In the genomic region with DNA sequence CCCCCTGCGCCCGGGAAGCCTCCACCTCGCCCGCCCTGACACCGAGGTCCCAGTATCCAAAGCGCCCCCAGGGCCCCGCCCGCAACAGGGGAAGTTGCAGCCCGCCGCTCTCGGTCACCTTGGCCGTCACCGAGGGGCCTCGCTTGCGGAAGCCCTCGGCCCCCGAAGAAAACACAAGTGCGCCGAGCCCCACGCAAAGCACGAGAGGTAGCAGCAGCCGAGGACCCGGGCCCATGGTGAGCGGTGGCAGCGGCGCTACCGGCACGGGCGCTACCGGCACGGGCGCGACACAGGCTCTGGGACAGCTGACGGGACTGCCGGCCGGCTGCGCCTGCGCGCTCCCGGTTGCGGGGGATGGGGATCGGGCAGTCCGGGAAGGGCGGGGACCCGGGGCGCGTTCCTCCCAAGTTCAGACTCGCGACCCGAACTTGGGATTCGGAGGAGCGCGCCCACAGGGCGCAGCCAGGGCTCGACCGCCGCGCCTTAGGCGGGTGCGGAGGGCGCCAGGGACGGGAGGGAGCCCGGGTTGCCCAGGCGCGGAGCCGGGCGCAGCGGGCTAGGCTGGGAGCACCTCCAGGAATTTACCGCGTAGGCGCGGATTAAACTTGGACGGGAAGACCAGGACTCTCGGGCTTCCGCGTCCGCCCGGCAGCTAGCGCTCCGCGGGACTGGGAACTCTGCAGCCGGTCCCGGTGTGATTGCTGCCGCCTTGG, we compare ENCODE assay signal across 8 cellular contexts. TPM values are rescaled to one million over a fixed set of nuclear protein-coding genes. Genes with fewer than 3 reads are reported as not detected.
DNase-seq lines count a peak whose midpoint lies in the region; ATAC-seq and TF ChIP-seq lines count a peak whose summit lies in the region.

PPIC (minus strand) TSS at position 335 of the 713 bp plus-strand sequence; CDS start at position 235, 100 bp downstream.

- peak within 1 kb of the TSS; percentile 60 to 67 for H3K9ac ChIP-seq in duodenal mucosa (ENCODE audit: low read depth in 1 of 2, low read length in 2 of 2)

- H3K4me1 ChIP-seq in DOHH2 (ENCODE audit: control insufficient read depth, low read length) (no peaks in the 10 kb centered on the region), duodenal mucosa (ENCODE audit: control insufficient read depth in 1 of 2, insufficient read depth in 2 of 2, low read length in 2 of 2) (peaks cover 4 to 13% of the 10 kb centered on the region in 2 donors)

- no peaks in the 10 kb centered on the region for H3K36me3 Mint-ChIP-seq in stimulated activated memory B cell treated with anti-CD40 and anti-IgM and Interleukin-4, amounts not matched to agents 10 μg/mL and 1 μg/mL and 100 μg/mL, for 72 hours

- peaks cover 20% of the 10 kb centered on the region for H3K4me1 Mint-ChIP-seq in stimulated activated memory B cell treated with anti-CD40 and anti-IgM and Interleukin-4, amounts not matched to agents 10 μg/mL and 1 μg/mL and 100 μg/mL, for 72 hours

- H3K27ac ChIP-seq in DOHH2 (ENCODE audit: low read depth, low read length) (no peak within 1 kb of the TSS), duodenal mucosa (ENCODE audit: low read depth, low read length) (peak within 1 kb of the TSS; percentile 86)

- H3K9me3 Mint-ChIP-seq in stimulated activated memory B cell treated with anti-CD40 and anti-IgM and Interleukin-4, amounts not matched to agents 10 μg/mL and 1 μg/mL and 100 μg/mL, for 72 hours, result no peaks in the 10 kb centered on the region

- H3F3A ChIP-seq in DOHH2 (ENCODE audit: control insufficient read depth, insufficient read depth), result no peaks in the 10 kb centered on the region

- H3K36me3 ChIP-seq in DOHH2 (ENCODE audit: control insufficient read depth, low read length) (no peaks in the 10 kb centered on the region), duodenal mucosa (ENCODE audit: control insufficient read depth in 1 of 2, insufficient read depth in 2 of 2, low read length in 2 of 2) (no peaks in the 10 kb centered on the region)

- DNase-seq in HPDE6-E6E7 (ENCODE audit: extremely low spot score), result peak; percentile 87
- peak; percentile 96 for DNase-seq in left lobe of liver (ENCODE audit: low spot score)
- no peak for DNase-seq in activated effector memory CD4-positive, alpha-beta T cell treated with Interleukin-2 at 50 U/mL for 16 hours

- no peaks in the 10 kb centered on the region for H3K79me2 ChIP-seq in DOHH2 (ENCODE audit: control insufficient read depth, low read length)

- no peaks in the 10 kb centered on the region for H3K9me2 ChIP-seq in DOHH2 (replicated peaks; ENCODE audit: control insufficient read depth, low read length)

- peaks cover 74% of the 10 kb centered on the region for H3K27me3 Mint-ChIP-seq in stimulated activated memory B cell treated with anti-CD40 and anti-IgM and Interleukin-4, amounts not matched to agents 10 μg/mL and 1 μg/mL and 100 μg/mL, for 72 hours

- peak within 1 kb of the TSS; percentile 21; the same call in 1 of the 2 replicates for H3K4me2 ChIP-seq in DOHH2 (ENCODE audit: low read length)

- H3K27me3 ChIP-seq in DOHH2 (ENCODE audit: control insufficient read depth, low read length) (peaks cover 23% of the 10 kb centered on the region), duodenal mucosa (ENCODE audit: control insufficient read depth in 1 of 2, insufficient read depth in 2 of 2, low read length in 2 of 2) (peaks cover 0 to 4% of the 10 kb centered on the region in 2 donors)

- no peak for TF ChIP-seq CTCF in DOHH2 (IDR thresholded peaks at IDR 0.05; ENCODE audit: low read depth, low read length, poor library complexity, severe bottlenecking)

- H3K9me3 ChIP-seq in DOHH2 (ENCODE audit: control insufficient read depth, insufficient read depth, low read length) (0 out of 2 replicates have a peak, but pooled peaks cover 4% of the 10 kb centered on the region), duodenal mucosa (ENCODE audit: control insufficient read depth in 1 of 2, low read length in 2 of 2) (no peaks in the 10 kb centered on the region)

- peak within 1 kb of the TSS; percentile 84 for H3K4me3 Mint-ChIP-seq in stimulated activated memory B cell treated with anti-CD40 and anti-IgM and Interleukin-4, amounts not matched to agents 10 μg/mL and 1 μg/mL and 100 μg/mL, for 72 hours

- no peak within 1 kb of the TSS for H3K27ac Mint-ChIP-seq in stimulated activated memory B cell treated with anti-CD40 and anti-IgM and Interleukin-4, amounts not matched to agents 10 μg/mL and 1 μg/mL and 100 μg/mL, for 72 hours

- H3K4me3 ChIP-seq in DOHH2 (ENCODE audit: low read length) (peak within 1 kb of the TSS; percentile 12; the same call in 1 of the 2 replicates), duodenal mucosa (ENCODE audit: low read depth in 1 of 2, low read length in 2 of 2) (peak within 1 kb of the TSS; percentile 76 to 77)

- ATAC-seq in GM19397 (IDR thresholded peaks at IDR 0.05; ENCODE audit: unreplicated experiment) (peak; percentile 56), SK-N-SH treated with all-trans-retinoic acid at 6 μM for 48 hours (peak; percentile 92), left lobe of liver (peak; percentile 91)
- peak; percentile 67 for ATAC-seq in stimulated activated memory B cell treated with anti-CD40 and anti-IgM and Interleukin-4, amounts not matched to agents 10 μg/mL and 1 μg/mL and 100 μg/mL, for 72 hours

- no peaks in the 10 kb centered on the region for H4K20me1 ChIP-seq in DOHH2 (ENCODE audit: control insufficient read depth, insufficient read depth, low read depth, low read length)

TF ChIP-seq in SK-N-SH treated with all-trans-retinoic acid at 6 μM for 48 hours, 23 proteins besides CTCF, POLR2A, EP300 and RAD21:
- no peak for TF ChIP-seq ZNF565 (CRISPR knock-in tag; conservative IDR thresholded peaks at IDR 0.05; ENCODE audit: low read depth)
- no peak for TF ChIP-seq ZFP30 (CRISPR knock-in tag; IDR thresholded peaks at IDR 0.05)
- no peak for TF ChIP-seq OSR1 (CRISPR knock-in tag; IDR thresholded peaks at IDR 0.05)
- TF ChIP-seq ZFP3 (CRISPR knock-in tag; IDR thresholded peaks at IDR 0.05), result peak; percentile 65; the same call in 1 of the 2 replicates
- no peak for TF ChIP-seq CSRNP3 (CRISPR knock-in tag; IDR thresholded peaks at IDR 0.05)
- TF ChIP-seq, protein P1, sequence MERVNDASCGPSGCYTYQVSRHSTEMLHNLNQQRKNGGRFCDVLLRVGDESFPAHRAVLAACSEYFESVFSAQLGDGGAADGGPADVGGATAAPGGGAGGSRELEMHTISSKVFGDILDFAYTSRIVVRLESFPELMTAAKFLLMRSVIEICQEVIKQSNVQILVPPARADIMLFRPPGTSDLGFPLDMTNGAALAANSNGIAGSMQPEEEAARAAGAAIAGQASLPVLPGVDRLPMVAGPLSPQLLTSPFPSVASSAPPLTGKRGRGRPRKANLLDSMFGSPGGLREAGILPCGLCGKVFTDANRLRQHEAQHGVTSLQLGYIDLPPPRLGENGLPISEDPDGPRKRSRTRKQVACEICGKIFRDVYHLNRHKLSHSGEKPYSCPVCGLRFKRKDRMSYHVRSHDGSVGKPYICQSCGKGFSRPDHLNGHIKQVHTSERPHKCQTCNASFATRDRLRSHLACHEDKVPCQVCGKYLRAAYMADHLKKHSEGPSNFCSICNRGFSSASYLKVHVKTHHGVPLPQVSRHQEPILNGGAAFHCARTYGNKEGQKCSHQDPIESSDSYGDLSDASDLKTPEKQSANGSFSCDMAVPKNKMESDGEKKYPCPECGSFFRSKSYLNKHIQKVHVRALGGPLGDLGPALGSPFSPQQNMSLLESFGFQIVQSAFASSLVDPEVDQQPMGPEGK (CRISPR knock-in tag; IDR thresholded peaks at IDR 0.05; ENCODE audit: borderline replicate concordance), result peak; percentile 76; the same call in 1 of the 2 replicates
- TF ChIP-seq, protein P2, sequence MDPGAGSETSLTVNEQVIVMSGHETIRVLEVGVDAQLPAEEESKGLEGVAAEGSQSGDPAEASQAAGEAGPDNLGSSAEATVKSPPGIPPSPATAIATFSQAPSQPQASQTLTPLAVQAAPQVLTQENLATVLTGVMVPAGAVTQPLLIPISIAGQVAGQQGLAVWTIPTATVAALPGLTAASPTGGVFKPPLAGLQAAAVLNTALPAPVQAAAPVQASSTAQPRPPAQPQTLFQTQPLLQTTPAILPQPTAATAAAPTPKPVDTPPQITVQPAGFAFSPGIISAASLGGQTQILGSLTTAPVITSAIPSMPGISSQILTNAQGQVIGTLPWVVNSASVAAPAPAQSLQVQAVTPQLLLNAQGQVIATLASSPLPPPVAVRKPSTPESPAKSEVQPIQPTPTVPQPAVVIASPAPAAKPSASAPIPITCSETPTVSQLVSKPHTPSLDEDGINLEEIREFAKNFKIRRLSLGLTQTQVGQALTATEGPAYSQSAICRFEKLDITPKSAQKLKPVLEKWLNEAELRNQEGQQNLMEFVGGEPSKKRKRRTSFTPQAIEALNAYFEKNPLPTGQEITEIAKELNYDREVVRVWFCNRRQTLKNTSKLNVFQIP (CRISPR knock-in tag; IDR thresholded peaks at IDR 0.05; ENCODE audit: borderline replicate concordance, low read depth), result no peak
- TF ChIP-seq CREB5 (CRISPR knock-in tag; IDR thresholded peaks at IDR 0.05; ENCODE audit: low read depth), result no peak
- TF ChIP-seq ARNTL (CRISPR knock-in tag; IDR thresholded peaks at IDR 0.05; ENCODE audit: borderline replicate concordance, low read depth), result no peak
TF ChIP-seq in SK-N-SH treated with all-trans-retinoic acid at 6 μM for 48 hours: peak in this region for 2.

RNA-seq across cellular contexts. Expression of gene PPIC, which starts in this region (rescaled TPM):
- total RNA-seq in left lobe of liver, result 18.6 TPM
